8 cellular contexts compared by ENCODE assay signal in the genomic region with DNA sequence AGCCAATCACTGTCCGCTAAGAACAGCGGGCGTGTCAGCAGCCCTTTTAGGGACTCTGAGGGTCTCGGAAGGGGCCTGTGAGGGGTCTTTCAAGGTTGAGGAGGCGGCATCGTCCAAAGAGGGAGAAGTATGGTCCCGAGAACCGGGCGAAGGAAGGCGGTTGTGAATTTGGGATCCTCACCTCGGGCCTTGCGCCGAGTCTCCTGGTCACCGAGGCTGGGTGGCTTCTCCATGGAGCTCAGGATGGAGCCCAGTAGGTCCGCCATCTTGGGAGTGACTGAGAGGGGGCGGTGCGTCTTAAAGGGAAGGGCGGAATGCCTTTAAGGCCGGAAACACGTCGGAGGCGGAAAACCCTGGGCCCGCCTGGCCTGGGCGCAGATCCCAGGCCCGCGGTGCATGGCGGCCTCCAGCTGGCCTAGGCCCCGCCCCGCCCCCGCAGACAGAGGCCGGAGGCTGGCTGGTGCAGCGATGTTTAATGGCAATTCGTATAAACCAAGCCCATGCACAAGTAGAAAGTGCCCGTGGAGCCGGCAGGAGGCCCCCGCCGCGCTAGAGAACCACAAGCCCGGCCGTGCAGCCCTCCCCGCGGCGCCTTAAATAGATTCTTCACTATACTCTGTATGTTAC. TPM values are rescaled to one million over a fixed set of nuclear protein-coding genes. Genes with fewer than 3 reads are reported as not detected.
DNase-seq lines count a peak whose midpoint lies in the region; ATAC-seq, FAIRE-seq and TF ChIP-seq lines count a peak whose summit lies in the region.

A gene with protein sequence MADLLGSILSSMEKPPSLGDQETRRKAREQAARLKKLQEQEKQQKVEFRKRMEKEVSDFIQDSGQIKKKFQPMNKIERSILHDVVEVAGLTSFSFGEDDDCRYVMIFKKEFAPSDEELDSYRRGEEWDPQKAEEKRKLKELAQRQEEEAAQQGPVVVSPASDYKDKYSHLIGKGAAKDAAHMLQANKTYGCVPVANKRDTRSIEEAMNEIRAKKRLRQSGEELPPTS (minus strand): TSS at position 279 of the 627 bp plus-strand sequence. CDS start 13 bp downstream, at position 266.

- H3K36me3 ChIP-seq in cardiac muscle cell (no peaks in the 10 kb centered on the region), transverse colon (peaks cover 0 to 21% (median 3%) of the 10 kb centered on the region in 4 donors)

- ATAC-seq in HG02763 (IDR thresholded peaks at IDR 0.05; ENCODE audit: unreplicated experiment), result peak; percentile 63
- peak; percentile 47 for ATAC-seq in activated naive CD8-positive, alpha-beta T cell treated with anti-CD3 and anti-CD28 coated beads, Interleukin-2, amount 50 U/mL, for 24 hours

- H3K9me3 Mint-ChIP-seq in activated naive CD8-positive, alpha-beta T cell treated with anti-CD3 and anti-CD28 coated beads, Interleukin-2, amount 50 U/mL, for 24 hours, result no peaks in the 10 kb centered on the region

- peaks cover 42% of the 10 kb centered on the region for H3K4me1 Mint-ChIP-seq in activated naive CD8-positive, alpha-beta T cell treated with anti-CD3 and anti-CD28 coated beads, Interleukin-2, amount 50 U/mL, for 24 hours

- no peak within 1 kb of the TSS for H3K27ac Mint-ChIP-seq in activated naive CD8-positive, alpha-beta T cell treated with anti-CD3 and anti-CD28 coated beads, Interleukin-2, amount 50 U/mL, for 24 hours

- H3K36me3 Mint-ChIP-seq in activated naive CD8-positive, alpha-beta T cell treated with anti-CD3 and anti-CD28 coated beads, Interleukin-2, amount 50 U/mL, for 24 hours (ENCODE audit: low read depth), result peaks cover 36% of the 10 kb centered on the region

- intact Hi-C loops in transverse colon (cut with DNase I; ENCODE audit: low total_unique reads), result no loop called here

- H3K27me3 ChIP-seq in cardiac muscle cell (no peaks in the 10 kb centered on the region), transverse colon (no peaks in the 10 kb centered on the region)

- no peaks in the 10 kb centered on the region for H3K9me3 ChIP-seq in cardiac muscle cell (ENCODE audit: low read depth)
- no peaks in the 10 kb centered on the region for H3K9me3 ChIP-seq in transverse colon

- WGBS in transverse colon (ENCODE audit: low coverage in 1 of 2), 2 donors, result 0 to 1% methylated on average over 3 to 36 of the region's 43 CpGs

- DNase-seq in GM12891 (ENCODE audit: insufficient read length, low spot score) (peak; percentile 96), NCI-H1417 (lab: John Stamatoyannopoulos, UW) (peak; percentile 86 to 97 (median 95)), SW480 (ENCODE audit: low spot score) (peak; percentile 92), cardiac muscle cell (ENCODE audit: low read depth in 1 of 2, low spot score in 1 of 2) (peak; percentile 98 to 99), pons (ENCODE audit: low spot score) (peak; percentile 97), transverse colon (peak; percentile 96)
- DNase-seq in activated naive CD8-positive, alpha-beta T cell treated with anti-CD3 and anti-CD28 coated beads, Interleukin-2, amount 50 U/mL, for 24 hours, result peak; percentile 95

- in situ Hi-C loops in transverse colon (cut with MboI; ENCODE audit: low pct_ligation_motif_present in 1 of 4, low pct_unique_long_range_greater_than_20kb in 1 of 4, low sequenced_read_pairs in 3 of 4), result no loop called here

- no peak for TF ChIP-seq EP300 in transverse colon (IDR thresholded peaks at IDR 0.05; ENCODE audit: low read depth)

- H3K4me1 ChIP-seq in cardiac muscle cell (ENCODE audit: low read depth), result peaks cover 12% of the 10 kb centered on the region
- H3K4me1 ChIP-seq in transverse colon, result peaks cover 14 to 33% (median 26%) of the 10 kb centered on the region in 4 donors

- no peak within 1 kb of the TSS for H3K4me3 Mint-ChIP-seq in activated naive CD8-positive, alpha-beta T cell treated with anti-CD3 and anti-CD28 coated beads, Interleukin-2, amount 50 U/mL, for 24 hours

- FAIRE-seq in GM12891 (lab: Jason Lieb, UNC), result no peak

- H3K27me3 Mint-ChIP-seq in activated naive CD8-positive, alpha-beta T cell treated with anti-CD3 and anti-CD28 coated beads, Interleukin-2, amount 50 U/mL, for 24 hours, result peaks cover 4% of the 10 kb centered on the region

- peak within 1 kb of the TSS; percentile 52 for H3K4me3 ChIP-seq in cardiac muscle cell
- H3K4me3 ChIP-seq in transverse colon, result peak within 1 kb of the TSS; percentile 52 to 82 (median 62)

- no peak for TF ChIP-seq CTCF in cardiac muscle cell (IDR thresholded peaks at IDR 0.05; ENCODE audit: low read depth, low read length)
- peak in 2 of 5 experiments; percentile 23 to 27 for TF ChIP-seq CTCF in transverse colon (IDR thresholded peaks at IDR 0.05)

- TF ChIP-seq POLR2A in GM12891 (IDR thresholded peaks at IDR 0.05; ENCODE audit: low read depth, low read length) (peak; percentile 91; the same call in 1 of the 2 replicates), transverse colon (IDR thresholded peaks at IDR 0.05) (peak; percentile 79)

- H3K27ac ChIP-seq in cardiac muscle cell (peak within 1 kb of the TSS; percentile 96), transverse colon (peak within 1 kb of the TSS; percentile 91 to 98 (median 96))

TF ChIP-seq in GM12891, 5 proteins besides CTCF, POLR2A, EP300 and RAD21:
- TF ChIP-seq POU2F2 (IDR thresholded peaks at IDR 0.05; ENCODE audit: low read depth, low read length), result no peak
- TF ChIP-seq SPI1 (IDR thresholded peaks at IDR 0.05; ENCODE audit: low read depth, low read length), result no peak
- TF ChIP-seq POLR2AphosphoS5 (IDR thresholded peaks at IDR 0.05; ENCODE audit: low read depth, low read length), result peak; percentile 88
- peak; percentile 95 for TF ChIP-seq TAF1 (IDR thresholded peaks at IDR 0.05; ENCODE audit: low read depth, low read length)
- no peak for TF ChIP-seq PAX5 (IDR thresholded peaks at IDR 0.05; ENCODE audit: insufficient read depth, low read length, severe bottlenecking)

RNA-seq across cellular contexts. Expression of the gene that starts here (rescaled TPM):
- polyA plus RNA-seq in GM12891 (2012; ENCODE audit: low read depth, missing spikeins), result 95.2 TPM
- total RNA-seq in cardiac muscle cell (199 and 227 TPM in 2 replicates), transverse colon (10 to 100 TPM in 3 of 4 donors, 1 to 10 TPM in 1; 8.2 to 64.7 (median 47.4) TPM)
- polyA plus RNA-seq in cardiac muscle cell, result 394 and 399 TPM in 2 replicates

Comparison
In these comparisons a context has a peak if more than half of its experiments do, and no peak if none do; other contexts are left out.
1. Peak in every context shown above with its lines: DNase-seq, ATAC-seq, H3K4me3 ChIP-seq and H3K27ac ChIP-seq.